ENCODE assay signal across 21 cellular contexts in the genomic region with DNA sequence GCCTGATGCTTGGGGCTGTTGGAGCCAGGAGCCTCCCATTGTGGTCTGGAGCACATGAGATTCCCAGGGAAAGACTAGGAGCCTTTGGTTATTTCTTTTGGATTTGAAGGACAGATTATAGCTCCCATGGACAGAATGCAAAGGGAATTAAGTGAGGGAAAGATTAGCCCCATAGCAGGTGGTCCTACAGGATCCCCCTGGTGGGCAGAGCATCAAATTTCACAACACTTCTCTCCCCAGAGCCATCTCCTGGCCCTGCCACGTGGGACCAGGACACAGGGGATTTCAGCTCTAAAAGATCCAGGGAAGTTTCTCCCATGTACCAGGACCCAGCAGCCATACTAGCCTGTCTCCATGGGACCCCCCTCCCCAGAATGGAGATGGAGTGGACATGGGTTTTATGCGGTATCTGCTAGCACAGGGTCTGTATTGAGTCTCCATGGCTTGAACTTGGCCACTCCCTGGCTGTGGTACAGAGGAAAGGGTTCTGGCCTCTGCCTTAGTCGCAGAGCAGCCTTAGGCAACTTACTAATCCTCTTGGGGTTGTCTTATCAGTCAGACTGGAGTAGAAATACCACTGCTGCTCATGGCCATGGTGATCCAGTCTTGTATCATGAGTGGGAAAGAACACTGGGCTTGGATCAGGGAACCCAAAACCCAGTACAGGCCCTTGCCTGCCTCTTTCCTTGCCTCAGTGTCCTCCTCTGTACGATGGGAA.
"Had no signal": no experiment of that assay in that cellular context is flagged by ENCODE, and none has a peak within 500 bp of the region (broad histone marks: within the 10 kb centered on the region; RNA-seq: fewer than 3 reads in every experiment).

No MANE protein-coding gene starts in this region.

- H3K36me3 Mint-ChIP-seq: activated CD8-positive, alpha-beta memory T cell treated with anti-CD3 and anti-CD28 coated beads, Interleukin-2, amount 10 ng/mL, durations not matched to agents 7 days and 5 days; activated naive CD4-positive, alpha-beta T cell treated with anti-CD3 and anti-CD28 coated beads, Interleukin-2, amount 50 U/mL, for 72 hours had no signal

- DNase-seq: activated CD4-positive, alpha-beta T cell treated with anti-CD3 and anti-CD28 coated beads, Interleukin-2, amount 50 U/mL, for 4 hours; activated CD8-positive, alpha-beta memory T cell treated with anti-CD3 and anti-CD28 coated beads, Interleukin-2, amount 10 ng/mL, durations not matched to agents 7 days and 5 days; activated effector memory CD4-positive, alpha-beta T cell treated with anti-CD3 and anti-CD28 coated beads, Interleukin-2, amount 50 U/mL, for 16 hours; activated T-cell treated with anti-CD3 and anti-CD28 coated beads, Interleukin-2, amount 50 U/mL, for 4 hours; dorsolateral prefrontal cortex; foreskin fibroblast; head of caudate nucleus; left lung; mesenchymal stem cell; pancreas; stimulated activated CD4-positive, alpha-beta T cell treated with anti-CD3 and anti-CD28 coated beads, Interleukin-15, amount 100 ng/mL, for 24 hours; stimulated activated CD4-positive, alpha-beta T cell treated with anti-CD3 and anti-CD28 coated beads, Interleukin-4, amount 100 ng/mL, for 24 hours; upper lobe of left lung had no signal

- H3K36me3 ChIP-seq: esophagus muscularis mucosa, left lung, pancreas, upper lobe of left lung had no signal

- H3K27ac ChIP-seq: dorsolateral prefrontal cortex, esophagus muscularis mucosa, left lung, pancreas, upper lobe of left lung had no signal

- FAIRE-seq: endometrium, islet of Langerhans, pancreas, TTC549 had no signal

- H3K27me3 ChIP-seq: dorsolateral prefrontal cortex, esophagus muscularis mucosa, left lung, pancreas, upper lobe of left lung had no signal

- H3K9me3 Mint-ChIP-seq: activated naive CD4-positive, alpha-beta T cell treated with anti-CD3 and anti-CD28 coated beads, Interleukin-2, amount 50 U/mL, for 72 hours; activated T-cell treated with anti-CD3 and anti-CD28 coated beads, Interleukin-2, amount 50 U/mL, for 4 hours; neural crest cell; stimulated activated naive CD8-positive, alpha-beta T cell treated with anti-CD3 and anti-CD28 coated beads, Interleukin-15, Interleukin-2, amounts not matched to agents 100 ng/mL and 50 ng/mL, for 24 hours; T-helper 1 cell treated with Interleukin-12 subunit alpha and Interleukin-12 subunit beta and Interleukin-4 antibody, amounts not matched to agents 30 μg/mL and 1 μg/mL, for 36 hours had no signal

- ATAC-seq: activated CD8-positive, alpha-beta memory T cell treated with anti-CD3 and anti-CD28 coated beads, Interleukin-2, amount 10 ng/mL, durations not matched to agents 7 days and 5 days; activated naive CD4-positive, alpha-beta T cell treated with anti-CD3 and anti-CD28 coated beads, Interleukin-2, amount 50 U/mL, for 72 hours; activated T-cell treated with anti-CD3 and anti-CD28 coated beads, Interleukin-2, amount 50 U/mL, for 4 hours; left lung; pancreas had no signal

- H3K27ac Mint-ChIP-seq: activated CD8-positive, alpha-beta memory T cell treated with anti-CD3 and anti-CD28 coated beads, Interleukin-2, amount 10 ng/mL, durations not matched to agents 7 days and 5 days; activated naive CD4-positive, alpha-beta T cell treated with anti-CD3 and anti-CD28 coated beads, Interleukin-2, amount 50 U/mL, for 72 hours; stimulated activated naive CD8-positive, alpha-beta T cell treated with anti-CD3 and anti-CD28 coated beads, Interleukin-15, Interleukin-2, amounts not matched to agents 100 ng/mL and 50 ng/mL, for 24 hours; T-helper 1 cell treated with Interleukin-12 subunit alpha and Interleukin-12 subunit beta and Interleukin-4 antibody, amounts not matched to agents 30 μg/mL and 1 μg/mL, for 36 hours had no signal

- H3K4me3 Mint-ChIP-seq: activated CD8-positive, alpha-beta memory T cell treated with anti-CD3 and anti-CD28 coated beads, Interleukin-2, amount 10 ng/mL, durations not matched to agents 7 days and 5 days; activated T-cell treated with anti-CD3 and anti-CD28 coated beads, Interleukin-2, amount 50 U/mL, for 4 hours; neural crest cell; stimulated activated naive CD8-positive, alpha-beta T cell treated with anti-CD3 and anti-CD28 coated beads, Interleukin-15, Interleukin-2, amounts not matched to agents 100 ng/mL and 50 ng/mL, for 24 hours; T-helper 1 cell treated with Interleukin-12 subunit alpha and Interleukin-12 subunit beta and Interleukin-4 antibody, amounts not matched to agents 30 μg/mL and 1 μg/mL, for 36 hours had no signal

- H3K4me1 Mint-ChIP-seq: neural crest cell had no signal

- H3K4me1 ChIP-seq: esophagus muscularis mucosa, left lung, pancreas, upper lobe of left lung had no signal

- H3K9me3 ChIP-seq: esophagus muscularis mucosa, left lung, pancreas, upper lobe of left lung had no signal

- H3K4me3 ChIP-seq: dorsolateral prefrontal cortex, esophagus muscularis mucosa, left lung, pancreas, upper lobe of left lung had no signal

- H3K27me3 Mint-ChIP-seq: stimulated activated naive CD8-positive, alpha-beta T cell treated with anti-CD3 and anti-CD28 coated beads, Interleukin-15, Interleukin-2, amounts not matched to agents 100 ng/mL and 50 ng/mL, for 24 hours had no signal
